Comparison of ENCODE assay signal across 10 cellular contexts in genomic region chr5:89301572-89302025, GRCh38.
A peak's percentile ranks its signal among the peaks of the same experiment; 100 is the strongest.
DNase-seq lines count a peak whose midpoint lies in the region; ATAC-seq, FAIRE-seq and TF ChIP-seq lines count a peak whose summit lies in the region.
"Had no signal": no experiment of that assay in that cellular context is flagged by ENCODE, and none has a peak within 500 bp of the region (broad histone marks: within the 10 kb centered on the region; RNA-seq: fewer than 3 reads in every experiment).

No MANE protein-coding gene starts in this region.

- no peak for TF ChIP-seq CTCF in KMS-11 (conservative IDR thresholded peaks at IDR 0.05; ENCODE audit: low read depth, low read length)

- no peaks in the 10 kb centered on the region for H3K27me3 ChIP-seq in KMS-11 (ENCODE audit: insufficient read depth, low read depth)
- H3K27me3 ChIP-seq: heart left ventricle had no signal

- no peaks in the 10 kb centered on the region for H3K36me3 ChIP-seq in KMS-11 (ENCODE audit: insufficient read depth)
- H3K36me3 ChIP-seq: heart left ventricle had no signal

- peak overlapping the region; percentile 82 for H3K4me2 ChIP-seq in KMS-11

- no peaks in the 10 kb centered on the region for H4K20me1 ChIP-seq in KMS-11 (ENCODE audit: insufficient read depth)

- no peak; the same call in 1 of the 2 replicates for TF ChIP-seq POLR2A in GM12891 (IDR thresholded peaks at IDR 0.05; ENCODE audit: low read depth, low read length)

- H3K9ac ChIP-seq in KMS-11 = no peak overlapping the region

- peak overlapping the region; percentile 38 for H3K27ac ChIP-seq in KMS-11

- intact Hi-C loops in left cardiac atrium (cut with DNase I) = no loop called here

- no peak overlapping the region for H3K4me3 ChIP-seq in KMS-11 (IDR thresholded peaks at IDR 0.05; ENCODE audit: insufficient read depth, low read depth, low read length)
- H3K4me3 ChIP-seq: heart left ventricle had no signal

- ATAC-seq in GM19467 (IDR thresholded peaks at IDR 0.05; ENCODE audit: unreplicated experiment) (peak; percentile 75), HG02970 (IDR thresholded peaks at IDR 0.05; ENCODE audit: low FRiP score, unreplicated experiment) (peak; percentile 66), left cardiac atrium (no peak)
- ATAC-seq: heart left ventricle had no signal

- peaks cover 67% of the 10 kb centered on the region for H3K4me1 ChIP-seq in KMS-11 (ENCODE audit: low read depth, poor library complexity, severe bottlenecking)

- no peak for DNase-seq in GM12891 (ENCODE audit: insufficient read length, low spot score)
- no peak for DNase-seq in left cardiac atrium
- DNase-seq in activated effector memory CD4-positive, alpha-beta T cell treated with anti-CD3 and anti-CD28 coated beads, Interleukin-2, amount 50 U/mL, for 16 hours = no peak
- no peak for DNase-seq in HCEC 1CT
- no peak for DNase-seq in ecto neural progenitor cell (ENCODE audit: low spot score)
- DNase-seq: GDM1, heart left ventricle had no signal

- H3K79me2 ChIP-seq in KMS-11 (ENCODE audit: insufficient read depth, low read depth) = no peaks in the 10 kb centered on the region

- FAIRE-seq in GM12891 (lab: Jason Lieb, UNC) = peak; percentile 48

- peak overlapping the region; percentile 42 for H2AFZ ChIP-seq in KMS-11 (ENCODE audit: low read depth)

TF ChIP-seq in GM12891, 5 proteins besides CTCF, POLR2A, EP300 and RAD21:
- TF ChIP-seq POU2F2 (IDR thresholded peaks at IDR 0.05; ENCODE audit: low read depth, low read length) (0 out of 2 replicates have a peak, but pooled peaks have one; percentile 15), TAF1 (IDR thresholded peaks at IDR 0.05; ENCODE audit: low read depth, low read length) (no peak), SPI1 (IDR thresholded peaks at IDR 0.05; ENCODE audit: low read depth, low read length) (peak; percentile 81)
TF ChIP-seq in GM12891: peak in this region for 2.

Comparison
In these comparisons a context has a peak if more than half of its experiments do, and no peak if none do; other contexts are left out.
1. ATAC-seq: peak in GM19467 (single experiment) and HG02970 (single experiment); none in left cardiac atrium (0 of 2).